In the genomic region with DNA sequence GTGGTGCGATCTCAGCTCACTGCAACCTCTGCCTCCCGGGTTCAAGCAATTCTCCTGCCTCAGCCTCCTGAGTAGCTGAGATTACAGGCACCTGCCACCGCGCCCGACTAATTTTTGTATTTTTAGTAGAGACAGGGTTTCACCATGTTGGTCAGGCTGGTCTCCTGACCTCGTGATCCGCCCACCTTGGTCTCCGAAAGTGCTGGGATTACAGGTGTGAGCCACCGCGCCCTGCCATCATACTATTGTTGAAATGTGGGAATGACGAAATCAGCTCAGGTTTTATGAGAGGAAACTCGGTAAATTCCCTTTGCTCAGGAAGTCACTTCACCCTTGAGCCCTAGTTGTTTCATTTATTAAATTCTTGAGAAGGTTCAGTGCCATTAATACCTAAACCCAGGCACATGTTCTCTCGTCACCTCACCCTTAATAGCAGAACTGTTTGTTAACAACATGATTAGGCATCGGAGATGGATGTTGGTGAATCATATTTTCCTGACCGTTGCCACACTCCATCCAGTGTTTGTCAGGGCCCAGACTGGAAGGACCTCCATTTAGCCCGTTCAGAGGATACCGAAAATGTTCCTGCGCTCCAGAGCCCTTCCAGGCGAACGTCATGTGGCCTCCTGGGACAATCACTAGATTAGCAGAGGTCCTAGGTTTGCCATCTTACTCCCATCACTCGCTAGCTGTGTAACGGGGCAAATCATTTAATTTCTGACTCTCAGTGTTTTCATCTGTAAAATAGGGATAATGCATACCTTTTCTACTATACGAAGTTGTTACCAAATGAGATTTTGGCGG, we compare ENCODE assay signal across 7 cellular contexts. TPM values are rescaled to one million over a fixed set of nuclear protein-coding genes. Genes with fewer than 3 reads are reported as not detected.
A peak's percentile ranks its signal among the peaks of the same experiment; 100 is the strongest.
DNase-seq lines count a peak whose midpoint lies in the region; ATAC-seq and TF ChIP-seq lines count a peak whose summit lies in the region.

No MANE protein-coding gene starts in this region.

- TF ChIP-seq CTCF in activated B cell treated with CpG ODN at 0.5 μM for 24 hours (IDR thresholded peaks at IDR 0.05): no peak

- POLR2A ChIA-PET in activated B cell treated with CpG ODN at 0.5 μM for 24 hours (lab: Charles Lee): interaction anchor here (0.7 to 2.0 kb wide), 11 partner anchors 9 to 79 kb away, joined by 3 to 31 read pairs (median 4); partner anchors contain the start of gene ATP6V0E1
- POLR2A ChIA-PET in naive thymus-derived CD8-positive, alpha-beta T cell (lab: Charles Lee): interaction anchor here (0.8 to 2.7 kb wide), 9 partner anchors 8 to 77 kb away, joined by 3 to 26 read pairs (median 4); partner anchors contain the start of genes ATP6V0E1, CREBRF and RPL26L1

- CTCF ChIA-PET in activated B cell treated with CpG ODN at 0.5 μM for 24 hours (lab: Charles Lee): interaction anchor here (0.8 to 2.2 kb wide), 3 partner anchors 22 to 109 kb away, joined by 3 to 10 read pairs (median 5); partner anchors contain the start of gene BNIP1

- peak; percentile 17 for DNase-seq in activated B cell treated with CpG ODN at 0.5 μM for 24 hours
- no peak for DNase-seq in naive thymus-derived CD8-positive, alpha-beta T cell
- no peak for DNase-seq in NCI-H2171 treated with DMSO at 0.1 percent for 48 hours (lab: John Stamatoyannopoulos, UW)
- DNase-seq in NCI-H345 (lab: John Stamatoyannopoulos, UW): no peak
- DNase-seq in GM03348 (ENCODE audit: low spot score): no peak

- ATAC-seq in GM18909 (IDR thresholded peaks at IDR 0.05; ENCODE audit: poor library complexity, unreplicated experiment) (peak; percentile 79), HG02610 (IDR thresholded peaks at IDR 0.05; ENCODE audit: unreplicated experiment) (peak; percentile 53), activated B cell treated with CpG ODN at 0.5 μM for 24 hours (ENCODE audit: low read depth) (peak; percentile 59)
- no peak for ATAC-seq in naive thymus-derived CD8-positive, alpha-beta T cell

- H3K27ac Mint-ChIP-seq in activated B cell treated with CpG ODN at 0.5 μM for 24 hours: peak overlapping the region; percentile 91
- peak overlapping the region; percentile 66 to 100 (median 96) for H3K27ac Mint-ChIP-seq in naive thymus-derived CD8-positive, alpha-beta T cell

- no peaks in the 10 kb centered on the region for H3K9me3 Mint-ChIP-seq in activated B cell treated with CpG ODN at 0.5 μM for 24 hours
- no peaks in the 10 kb centered on the region for H3K9me3 Mint-ChIP-seq in naive thymus-derived CD8-positive, alpha-beta T cell

- peaks cover 57% of the 10 kb centered on the region for H3K4me1 Mint-ChIP-seq in activated B cell treated with CpG ODN at 0.5 μM for 24 hours
- peaks cover 30 to 73% (median 60%) of the 10 kb centered on the region in 4 donors for H3K4me1 Mint-ChIP-seq in naive thymus-derived CD8-positive, alpha-beta T cell

- H3K4me3 Mint-ChIP-seq in activated B cell treated with CpG ODN at 0.5 μM for 24 hours: peak overlapping the region; percentile 82
- peak overlapping the region; percentile 72 to 89 (median 84) for H3K4me3 Mint-ChIP-seq in naive thymus-derived CD8-positive, alpha-beta T cell

- peaks cover 24% of the 10 kb centered on the region for H3K36me3 Mint-ChIP-seq in activated B cell treated with CpG ODN at 0.5 μM for 24 hours (ENCODE audit: low read depth)
- peaks cover 0 to 20% (median 8%) of the 10 kb centered on the region in 3 donors for H3K36me3 Mint-ChIP-seq in naive thymus-derived CD8-positive, alpha-beta T cell

- intact Hi-C loops in activated B cell treated with CpG ODN at 0.5 μM for 24 hours (cut with micrococcal nuclease): loop anchor here (1.0 to 5.0 kb wide), 3 partner anchors 21 to 108 kb away; partner anchors contain the start of genes ATP6V0E1 and BNIP1

- no peaks in the 10 kb centered on the region for H3K27me3 Mint-ChIP-seq in activated B cell treated with CpG ODN at 0.5 μM for 24 hours
- no peaks in the 10 kb centered on the region for H3K27me3 Mint-ChIP-seq in naive thymus-derived CD8-positive, alpha-beta T cell

RNA-seq across cellular contexts. Expression of gene CREBRF, which starts 20.0 kb away (rescaled TPM):
- total RNA-seq in activated B cell treated with CpG ODN at 0.5 μM for 24 hours: 31.4 and 37.4 TPM in 2 replicates
- 100 to 1,000 TPM in 1 of 2 experiments, 10 to 100 TPM in 1; 99.4 to 111 TPM for total RNA-seq in naive thymus-derived CD8-positive, alpha-beta T cell
- polyA plus RNA-seq in naive thymus-derived CD8-positive, alpha-beta T cell: 10 to 100 TPM; 52.6 to 61.6 (median 55.9) TPM

RNA-seq across cellular contexts. Expression of gene ATP6V0E1, which starts 52.5 kb away (rescaled TPM):
- 191 and 212 TPM in 2 replicates for total RNA-seq in activated B cell treated with CpG ODN at 0.5 μM for 24 hours
- 100 to 1,000 TPM; 141 to 150 TPM for total RNA-seq in naive thymus-derived CD8-positive, alpha-beta T cell
- 100 to 1,000 TPM; 411 to 532 (median 494) TPM for polyA plus RNA-seq in naive thymus-derived CD8-positive, alpha-beta T cell

Comparison
In these comparisons a context has a peak if more than half of its experiments do, and no peak if none do; other contexts are left out.
1. ATAC-seq: peak in GM18909 (single experiment), HG02610 (single experiment) and activated B cell treated with CpG ODN at 0.5 μM for 24 hours (single experiment); none in naive thymus-derived CD8-positive, alpha-beta T cell (0 of 2).